Comparison of ENCODE assay signal across 31 cellular contexts in genomic region chr17:45991341-45991740, GRCh38. TPM values are rescaled to one million over a fixed set of nuclear protein-coding genes. Genes with fewer than 3 reads are reported as not detected.
DNase-seq lines count a peak whose midpoint lies in the region; ATAC-seq, FAIRE-seq and TF ChIP-seq lines count a peak whose summit lies in the region.
"Had no signal": no experiment of that assay in that cellular context is flagged by ENCODE, and none has a peak within 500 bp of the region (broad histone marks: within the 10 kb centered on the region; RNA-seq: fewer than 3 reads in every experiment).

No MANE protein-coding gene starts in this region.

- H2AFZ ChIP-seq in K562 (ENCODE audit: low read depth, low read length) (0 out of 2 replicates have a peak overlapping the region, but pooled peaks have one; percentile 4), osteoblast (ENCODE audit: low read length) (no peak overlapping the region)

- TF ChIP-seq CTCF in K562 (IDR thresholded peaks at IDR 0.05 in 2 of 3, conservative IDR thresholded peaks at IDR 0.05 in 1 of 3; ENCODE audit: insufficient read depth in 2 of 3, low read depth in 1 of 3, low read length in 3 of 3) (no peak), kidney (IDR thresholded peaks at IDR 0.05; ENCODE audit: borderline replicate concordance, extremely low read depth, insufficient read depth) (no peak), osteoblast (IDR thresholded peaks at IDR 0.05; ENCODE audit: extremely low read depth, low read depth, low read length) (no peak)

- H3K4me1 ChIP-seq in K562 (replicated peaks in 1 of 2; ENCODE audit: control insufficient read depth in 2 of 2, insufficient read depth in 2 of 2, low read length in 2 of 2) (peaks cover 0 to 5% of the 10 kb centered on the region in 2 experiments; a peak in 3 of 5 replicates), kidney (ENCODE audit: control insufficient read depth in 1 of 2, insufficient read depth in 1 of 2, low read depth in 1 of 2, low read length in 2 of 2) (no peaks in the 10 kb centered on the region), osteoblast (ENCODE audit: insufficient read depth, low read length) (no peaks in the 10 kb centered on the region)
- H3K4me1 ChIP-seq: BE2C had no signal

- no peak for ATAC-seq in K562
- no peak for ATAC-seq in HG03457 (IDR thresholded peaks at IDR 0.05; ENCODE audit: unreplicated experiment)

- in situ Hi-C loops in K562 (cut with MboI) = loop anchor here (25.0 kb wide), 1 partner anchor 846 kb away; no protein-coding TSS in a partner anchor

- no peak for TF ChIP-seq POLR2A in K562 (conservative IDR thresholded peaks at IDR 0.05)

- 65% methylated on average over 8 of the region's 10 CpGs for WGBS in K562 (ENCODE audit: insufficient coverage, low coverage, missing lambda C conversion rate)

- H3K27me3 ChIP-seq in K562 (ENCODE audit: control insufficient read depth in 2 of 2, insufficient read depth in 2 of 2, low read length in 2 of 2) (no peaks in the 10 kb centered on the region), osteoblast (ENCODE audit: insufficient read depth, low read length) (peaks cover 10% of the 10 kb centered on the region)
- H3K27me3 ChIP-seq: BE2C, BLaER1 had no signal

- no peaks in the 10 kb centered on the region for H3K79me2 ChIP-seq in K562 (ENCODE audit: control insufficient read depth, insufficient read depth, low read length)
- no peaks in the 10 kb centered on the region for H3K79me2 ChIP-seq in osteoblast (ENCODE audit: insufficient read depth, low read length)

- no peak for TF ChIP-seq EP300 in K562 (IDR thresholded peaks at IDR 0.05; ENCODE audit: low read length)

- FAIRE-seq in K562 (lab: Jason Lieb, UNC) (no peak), kidney (lab: Jason Lieb, UNC) (no peak)
- FAIRE-seq: A204.1, GM12878, GM12892, GM18507 had no signal

- H3K9me3 ChIP-seq in K562 (replicated peaks; ENCODE audit: control insufficient read depth, insufficient read depth, low read depth, low read length) (no peaks in the 10 kb centered on the region), kidney (ENCODE audit: control insufficient read depth in 1 of 2, low read length in 2 of 2) (no peaks in the 10 kb centered on the region), osteoblast (ENCODE audit: low read depth, low read length) (no peaks in the 10 kb centered on the region)
- H3K9me3 ChIP-seq: BE2C, BLaER1 had no signal

- no TSS peak for BruUV-seq in K562 (replicated peaks; lab: Mats Ljungman, UMichigan)

- H4K20me1 ChIP-seq in K562 (replicated peaks; ENCODE audit: control insufficient read depth, insufficient read depth, low read length) = no peaks in the 10 kb centered on the region
- H4K20me1 ChIP-seq in osteoblast (ENCODE audit: insufficient read depth, low read length) = no peaks in the 10 kb centered on the region
- H4K20me1 ChIP-seq: BLaER1 had no signal

- POLR2A ChIA-PET in K562 (lab: Yijun Ruan, JAX) = interaction anchor here (1.0 kb wide), 1 partner anchor 9 kb away, joined by 3 read pairs; no protein-coding TSS in a partner anchor

- H3K4me3 ChIP-seq in K562 (no peak overlapping the region), kidney (ENCODE audit: low read length in 2 of 2) (no peak overlapping the region), osteoblast (ENCODE audit: insufficient read depth, low read length) (no peak overlapping the region)
- H3K4me3 ChIP-seq: BLaER1, GM12878 had no signal

- no peak overlapping the region; the same call in 2 of the 3 replicates for H3K27ac ChIP-seq in K562 (ENCODE audit: extremely low read depth, low read depth, low read length)
- H3K27ac ChIP-seq in kidney (ENCODE audit: low read depth in 2 of 2, low read length in 2 of 2) = no peak overlapping the region
- no peak overlapping the region for H3K27ac ChIP-seq in osteoblast (ENCODE audit: low read depth, low read length)
- H3K27ac ChIP-seq: BLaER1 had no signal

- no peak for TF ChIP-seq RAD21 in K562 (CRISPR knock-in tag; conservative IDR thresholded peaks at IDR 0.05 in 1 of 2, IDR thresholded peaks at IDR 0.05 in 1 of 2)

- DNase-seq in K562 (ENCODE audit: extremely low read depth in 1 of 4, low spot score in 3 of 4) (no peak), kidney (peak; percentile 52), osteoblast (ENCODE audit: insufficient read length, low spot score, missing footprints) (peak; percentile 73), SK-N-DZ (ENCODE audit: low spot score) (no peak), NCI-H1694 (lab: John Stamatoyannopoulos, UW) (no peak), NCI-H1092 (lab: John Stamatoyannopoulos, UW) (no peak)
- DNase-seq: 8988T; ACHN; BE2C; CD4-positive, alpha-beta memory T cell; CD4-positive, CD25-positive, alpha-beta regulatory T cell; CD8-positive, alpha-beta memory T cell; COR-L47; DMS 273 treated with DMSO at 0.1 percent for 48 hours; DMS153; DMS53; DMS79; DND-41; EL; GDM1 had no signal

- H3K9ac ChIP-seq in K562 (ENCODE audit: insufficient read depth in 1 of 2, low read depth in 2 of 2, low read length in 2 of 2) (no peak overlapping the region), kidney (ENCODE audit: low read length in 2 of 2) (no peak overlapping the region)
- H3K9ac ChIP-seq: BLaER1 had no signal

- H3K4me2 ChIP-seq in K562 (ENCODE audit: insufficient read depth, low read length) = no peak overlapping the region
- no peak overlapping the region for H3K4me2 ChIP-seq in osteoblast (ENCODE audit: insufficient read depth, low read length)
- H3K4me2 ChIP-seq: BLaER1 had no signal

- intact Hi-C loops in K562 (cut with micrococcal nuclease) (no loop called here), kidney (cut with DNase I) (no loop called here)

- H3K36me3 ChIP-seq in K562 (ENCODE audit: control insufficient read depth, insufficient read depth, low read length) = no peaks in the 10 kb centered on the region
- peaks cover 0 to 6% of the 10 kb centered on the region in 2 donors for H3K36me3 ChIP-seq in kidney (ENCODE audit: control insufficient read depth in 1 of 2, insufficient read depth in 2 of 2, low read length in 2 of 2)
- H3K36me3 ChIP-seq in osteoblast (ENCODE audit: insufficient read depth, low read length) = no peaks in the 10 kb centered on the region
- H3K36me3 ChIP-seq: BE2C, BLaER1 had no signal

- no peaks in the 10 kb centered on the region for H3K9me1 ChIP-seq in K562 (ENCODE audit: control insufficient read depth, insufficient read depth, low read length)

- CTCF ChIA-PET in K562 (lab: Yijun Ruan, JAX; ENCODE audit: low intra/inter-chr PET ratio) = interaction anchor here (0.6 kb wide), 1 partner anchor 72 kb away, joined by 3 read pairs; no protein-coding TSS in a partner anchor

TF ChIP-seq in K562, 482 proteins besides CTCF, POLR2A, EP300 and RAD21 (continues in another document):
- TF ChIP-seq PRPF4 (IDR thresholded peaks at IDR 0.05; ENCODE audit: insufficient read depth, low read depth, low read length, poor library complexity, severe bottlenecking) = no peak
- no peak for TF ChIP-seq ZNF436 (CRISPR knock-in tag; IDR thresholded peaks at IDR 0.05)
- TF ChIP-seq CEBPG (CRISPR knock-in tag; IDR thresholded peaks at IDR 0.05) = no peak
- TF ChIP-seq CEBPG (tag; conservative IDR thresholded peaks at IDR 0.05 in 1 of 2, IDR thresholded peaks at IDR 0.05 in 1 of 2) = no peak
- TF ChIP-seq TOE1 (IDR thresholded peaks at IDR 0.05; ENCODE audit: borderline replicate concordance) = no peak
- TF ChIP-seq TOE1 (CRISPR knock-in tag; IDR thresholded peaks at IDR 0.05; ENCODE audit: borderline replicate concordance, low read depth) = no peak
- no peak for TF ChIP-seq CGGBP1 (CRISPR knock-in tag; IDR thresholded peaks at IDR 0.05)
- no peak for TF ChIP-seq CBX5 (IDR thresholded peaks at IDR 0.05; ENCODE audit: borderline replicate concordance, low read depth)
- no peak for TF ChIP-seq HINFP (tag; conservative IDR thresholded peaks at IDR 0.05; ENCODE audit: low read depth)
- TF ChIP-seq NFATC3 (IDR thresholded peaks at IDR 0.05) = no peak

RNA-seq across cellular contexts. Expression of gene STH, which starts 7.7 kb away (rescaled TPM):
- total RNA-seq in K562 (2011; cell fraction: chromatin; rRNA removed; ENCODE audit: low replicate concordance) = 1.4 TPM in 1 of 2 replicates, not detected in the other
- total RNA-seq in K562 (2011; cell fraction: nucleolus; rRNA removed) = not detected in 2 replicates
- total RNA-seq in K562 (2011; cell fraction: nucleoplasm; rRNA removed) = not detected in 2 replicates
- total RNA-seq in K562 (2014; rRNA removed) = not detected in 2 replicates
- total RNA-seq in K562 (2014; rRNA removed; fragmentation: Illumina TruSeq; extraction: Trizol) = not detected in 2 replicates
- total RNA-seq in K562 (2015; rRNA removed; fragmentation: Illumina TruSeq; extraction: Trizol) = not detected in 2 replicates
- total RNA-seq in K562 (2021) = not detected in 2 replicates
- polyA plus RNA-seq in K562 (2011; rRNA removed) = not detected in 2 replicates
- polyA plus RNA-seq in K562 (2011; cell fraction: cytosol; rRNA removed) = not detected in 2 replicates
- polyA plus RNA-seq in K562 (2011; cell fraction: nucleus; rRNA removed) = not detected in 2 replicates
- not detected in 2 replicates for polyA plus RNA-seq in K562 (2012)
- not detected in 2 replicates for polyA plus RNA-seq in K562 (2014; fragmentation: Illumina TruSeq; extraction: Trizol)
- polyA plus RNA-seq in K562 (2014; fragmentation: Nextera tagmentation; extraction: Ambion mirVana) = not detected
- not detected in 2 replicates for polyA plus RNA-seq in K562 (2014; rRNA removed)
- 0.70 TPM in 1 of 2 replicates, not detected in the other for polyA minus RNA-seq in K562 (2011; rRNA and poly(A)+ RNA removed)
- not detected in 2 replicates for polyA minus RNA-seq in K562 (2011; cell fraction: cytosol; rRNA and poly(A)+ RNA removed)
- not detected in 2 replicates for polyA minus RNA-seq in K562 (2011; cell fraction: nucleus; rRNA and poly(A)+ RNA removed)
- not detected for total RNA-seq in kidney
- not detected for polyA plus RNA-seq in kidney (ENCODE audit: insufficient read depth, low read depth, low replicate concordance)
- total RNA-seq in osteoblast = not detected in 2 replicates
- polyA plus RNA-seq in SK-N-DZ (2014; cell fraction: cytosol; rRNA removed) = 1.5 TPM in 1 of 2 replicates, not detected in the other
- 2.5 and 5.3 TPM in 2 replicates for polyA plus RNA-seq in SK-N-DZ (2014; cell fraction: nucleus; rRNA removed)
- total RNA-seq: A673; CD4-positive, alpha-beta memory T cell; CD4-positive, CD25-positive, alpha-beta regulatory T cell; CD8-positive, alpha-beta memory T cell; Daoy; G401; GM12878 had no signal
- polyA plus RNA-seq: AG04450; CD14-positive monocyte; CD4-positive, alpha-beta memory T cell; CD4-positive, CD25-positive, alpha-beta regulatory T cell; CD8-positive, alpha-beta memory T cell; GM12878 had no signal

Comparison
In these comparisons a context has a peak if more than half of its experiments do, and no peak if none do; other contexts are left out.
1. DNase-seq: peak in kidney (single experiment) and osteoblast (single experiment); none in K562 (0 of 4), SK-N-DZ (single experiment), NCI-H1694 (single experiment) and NCI-H1092 (single experiment).